In genomic region chr10:100482181-100482833, GRCh38 we compare ENCODE assay signal across 8 cellular contexts. TPM values are rescaled to one million over a fixed set of nuclear protein-coding genes. Genes with fewer than 3 reads are reported as not detected.
A peak's percentile ranks its signal among the peaks of the same experiment; 100 is the strongest.
DNase-seq lines count a peak whose midpoint lies in the region; ATAC-seq, FAIRE-seq and TF ChIP-seq lines count a peak whose summit lies in the region.

No MANE protein-coding gene starts in this region.

- H3K27me3 ChIP-seq in CD4-positive, alpha-beta memory T cell (ENCODE audit: insufficient read depth, low read length) = peaks cover 18% of the 10 kb centered on the region
- H3K27me3 ChIP-seq in bronchial epithelial cell (ENCODE audit: control insufficient read depth, insufficient read depth, low read length) (peaks cover 7% of the 10 kb centered on the region), skeletal muscle satellite cell (ENCODE audit: control insufficient read depth, insufficient read depth, low read length) (peaks cover 50% of the 10 kb centered on the region)

- H3K9ac ChIP-seq in skeletal muscle satellite cell (ENCODE audit: low read depth, low read length) = no peak overlapping the region

- H3K4me3 Mint-ChIP-seq in CD4-positive, alpha-beta memory T cell = peak overlapping the region; percentile 75 to 92 (median 86)
- H3K4me3 Mint-ChIP-seq in activated B cell treated with CpG ODN at 0.5 μM for 24 hours = peak overlapping the region; percentile 87

- peak overlapping the region in 2 of 7 donors; percentile 72 to 90 for H3K27ac Mint-ChIP-seq in CD4-positive, alpha-beta memory T cell
- no peak overlapping the region for H3K27ac Mint-ChIP-seq in activated B cell treated with CpG ODN at 0.5 μM for 24 hours

- TF ChIP-seq CTCF in activated B cell treated with CpG ODN at 0.5 μM for 24 hours (IDR thresholded peaks at IDR 0.05) = peak; percentile 69
- TF ChIP-seq CTCF in bronchial epithelial cell (IDR thresholded peaks at IDR 0.05; ENCODE audit: insufficient read depth, low read length, severe bottlenecking) = peak; percentile 89

- no peak for FAIRE-seq in bronchial epithelial cell (lab: Jason Lieb, UNC)

- DNase-seq in CD4-positive, alpha-beta memory T cell = peak; percentile 59 to 75 (median 67)
- peak; percentile 8 for DNase-seq in NCI-H2107 (lab: John Stamatoyannopoulos, UW)
- DNase-seq in activated B cell treated with CpG ODN at 0.5 μM for 24 hours = peak; percentile 48
- peak; percentile 49 for DNase-seq in bronchial epithelial cell (ENCODE audit: low read depth)
- peak; percentile 84 for DNase-seq in iPS-NIHi11 (ENCODE audit: low spot score)

- peaks cover 3 to 19% (median 10%) of the 10 kb centered on the region in 4 donors for H3K4me1 Mint-ChIP-seq in CD4-positive, alpha-beta memory T cell
- peaks cover 9% of the 10 kb centered on the region for H3K4me1 Mint-ChIP-seq in activated B cell treated with CpG ODN at 0.5 μM for 24 hours

- H3K9me3 Mint-ChIP-seq in CD4-positive, alpha-beta memory T cell = no peaks in the 10 kb centered on the region
- peaks cover 2% of the 10 kb centered on the region for H3K9me3 Mint-ChIP-seq in activated B cell treated with CpG ODN at 0.5 μM for 24 hours

- H3K9me3 ChIP-seq in CD4-positive, alpha-beta memory T cell (ENCODE audit: control insufficient read depth in 1 of 2, low read length in 2 of 2) = no peaks in the 10 kb centered on the region
- no peaks in the 10 kb centered on the region for H3K9me3 ChIP-seq in skeletal muscle satellite cell (replicated peaks; ENCODE audit: low read length)

- H3K27me3 Mint-ChIP-seq in CD4-positive, alpha-beta memory T cell = peaks cover 11 to 16% of the 10 kb centered on the region in 2 donors
- peaks cover 30% of the 10 kb centered on the region for H3K27me3 Mint-ChIP-seq in activated B cell treated with CpG ODN at 0.5 μM for 24 hours

- H3K4me1 ChIP-seq in CD4-positive, alpha-beta memory T cell (ENCODE audit: insufficient read depth, low read length) = peaks cover 12% of the 10 kb centered on the region
- H3K4me1 ChIP-seq in skeletal muscle satellite cell (ENCODE audit: control insufficient read depth, insufficient read depth, low read length) = peaks cover 12% of the 10 kb centered on the region

- ATAC-seq in GM21786 (IDR thresholded peaks at IDR 0.05; ENCODE audit: unreplicated experiment) (peak; percentile 45), activated B cell treated with CpG ODN at 0.5 μM for 24 hours (ENCODE audit: low read depth) (peak; percentile 22), HG02610 (IDR thresholded peaks at IDR 0.05; ENCODE audit: unreplicated experiment) (no peak)

- intact Hi-C loops in CD4-positive, alpha-beta memory T cell (cut with micrococcal nuclease) = loop anchor here (1.0 kb wide), 2 partner anchors 26 to 36 kb away; no protein-coding TSS in a partner anchor
- intact Hi-C loops in activated B cell treated with CpG ODN at 0.5 μM for 24 hours (cut with micrococcal nuclease) = loop anchor here (2.0 kb wide), 1 partner anchor 196 kb away; the partner anchor contains the start of gene BLOC1S2

- H3K4me3 ChIP-seq in CD4-positive, alpha-beta memory T cell (ENCODE audit: low read length in 2 of 2) = peak overlapping the region; percentile 49 to 82
- peak overlapping the region; percentile 35 for H3K4me3 ChIP-seq in bronchial epithelial cell (ENCODE audit: low read depth, low read length)
- H3K4me3 ChIP-seq in skeletal muscle satellite cell (ENCODE audit: low read length) = peak overlapping the region; percentile 61

- H3K27ac ChIP-seq in CD4-positive, alpha-beta memory T cell (ENCODE audit: low read depth, low read length) = no peak overlapping the region

- peak overlapping the region; percentile 86 for H3K4me2 ChIP-seq in skeletal muscle satellite cell (ENCODE audit: low read length)

- CTCF ChIA-PET in CD4-positive, alpha-beta memory T cell (lab: Charles Lee; ENCODE audit: partially characterized antibody) = interaction anchor here (0.8 to 6.6 kb wide), 26 partner anchors 8 to 311 kb away, joined by 3 to 101 read pairs (median 4); partner anchors contain the start of genes HIF1AN and WNT8B
- CTCF ChIA-PET in activated B cell treated with CpG ODN at 0.5 μM for 24 hours (lab: Charles Lee) = interaction anchor here (1.1 to 2.1 kb wide), 5 partner anchors 8 to 38 kb away, joined by 3 to 9 read pairs (median 5); no protein-coding TSS in a partner anchor

- peaks cover 14 to 16% of the 10 kb centered on the region in 2 donors for H3K36me3 Mint-ChIP-seq in CD4-positive, alpha-beta memory T cell
- peaks cover 7% of the 10 kb centered on the region for H3K36me3 Mint-ChIP-seq in activated B cell treated with CpG ODN at 0.5 μM for 24 hours (ENCODE audit: low read depth)

- H3K36me3 ChIP-seq in CD4-positive, alpha-beta memory T cell (ENCODE audit: insufficient read depth, low read length) = peaks cover 5% of the 10 kb centered on the region
- no peaks in the 10 kb centered on the region for H3K36me3 ChIP-seq in bronchial epithelial cell (ENCODE audit: control insufficient read depth, insufficient read depth, low read length)
- H3K36me3 ChIP-seq in skeletal muscle satellite cell (ENCODE audit: insufficient read depth, low read length) = no peaks in the 10 kb centered on the region

- POLR2A ChIA-PET in CD4-positive, alpha-beta memory T cell (lab: Charles Lee; ENCODE audit: partially characterized antibody) = interaction anchor here (1.1 to 3.0 kb wide), 5 partner anchors 12 to 54 kb away, joined by 4 to 23 read pairs (median 6); partner anchors contain the start of gene HIF1AN
- POLR2A ChIA-PET in activated B cell treated with CpG ODN at 0.5 μM for 24 hours (lab: Charles Lee) = interaction anchor here (0.8 to 1.4 kb wide), 2 partner anchors 52 to 136 kb away, joined by 3 to 5 read pairs; no protein-coding TSS in a partner anchor

RNA-seq across cellular contexts. Expression of gene WNT8B, which starts 19.5 kb away (rescaled TPM):
- not detected for total RNA-seq in CD4-positive, alpha-beta memory T cell
- polyA plus RNA-seq in CD4-positive, alpha-beta memory T cell = not detected
- total RNA-seq in activated B cell treated with CpG ODN at 0.5 μM for 24 hours = not detected in 2 replicates
- total RNA-seq in bronchial epithelial cell = not detected in 2 replicates
- not detected in 2 replicates for total RNA-seq in skeletal muscle satellite cell (2012; rRNA removed)

RNA-seq across cellular contexts. Expression of gene SEC31B, which starts 37.4 kb away (rescaled TPM):
- total RNA-seq in CD4-positive, alpha-beta memory T cell = 10 to 100 TPM; 64.0 to 70.9 TPM
- 1 to 10 TPM in 1 of 2 donors, under 1 TPM in 1; 0.76 to 2.4 TPM for polyA plus RNA-seq in CD4-positive, alpha-beta memory T cell
- total RNA-seq in activated B cell treated with CpG ODN at 0.5 μM for 24 hours (19.8 and 21.6 TPM in 2 replicates), bronchial epithelial cell (1.6 and 1.7 TPM in 2 replicates)
- 1.3 and 1.7 TPM in 2 replicates for total RNA-seq in skeletal muscle satellite cell (2012; rRNA removed)

RNA-seq across cellular contexts. Expression of gene NDUFB8, which starts 47.4 kb away (rescaled TPM):
- 100 to 1,000 TPM; 141 to 162 TPM for total RNA-seq in CD4-positive, alpha-beta memory T cell
- polyA plus RNA-seq in CD4-positive, alpha-beta memory T cell = 100 to 1,000 TPM; 473 to 613 TPM
- total RNA-seq in activated B cell treated with CpG ODN at 0.5 μM for 24 hours (191 and 205 TPM in 2 replicates), bronchial epithelial cell (134 and 284 TPM in 2 replicates)
- 105 and 147 TPM in 2 replicates for total RNA-seq in skeletal muscle satellite cell (2012; rRNA removed)

RNA-seq across cellular contexts. Expression of gene HIF1AN, which starts 53.4 kb away (rescaled TPM):
- 10 to 100 TPM; 69.6 to 69.8 TPM for total RNA-seq in CD4-positive, alpha-beta memory T cell
- polyA plus RNA-seq in CD4-positive, alpha-beta memory T cell = 10 to 100 TPM; 26.8 to 36.8 TPM
- total RNA-seq in activated B cell treated with CpG ODN at 0.5 μM for 24 hours (55.8 and 59.9 TPM in 2 replicates), bronchial epithelial cell (9.0 and 10.8 TPM in 2 replicates)
- 7.0 and 7.1 TPM in 2 replicates for total RNA-seq in skeletal muscle satellite cell (2012; rRNA removed)

Comparison
In these comparisons a context has a peak if more than half of its experiments do, and no peak if none do; other contexts are left out.
1. DNase-seq: peak in every context shown above with its lines; median percentile 84 in iPS-NIHi11; 67 in CD4-positive, alpha-beta memory T cell; 49 in bronchial epithelial cell; 48 in activated B cell treated with CpG ODN at 0.5 μM for 24 hours; 8 in NCI-H2107.